ENCODE assay signal across 21 cellular contexts in the genomic region with DNA sequence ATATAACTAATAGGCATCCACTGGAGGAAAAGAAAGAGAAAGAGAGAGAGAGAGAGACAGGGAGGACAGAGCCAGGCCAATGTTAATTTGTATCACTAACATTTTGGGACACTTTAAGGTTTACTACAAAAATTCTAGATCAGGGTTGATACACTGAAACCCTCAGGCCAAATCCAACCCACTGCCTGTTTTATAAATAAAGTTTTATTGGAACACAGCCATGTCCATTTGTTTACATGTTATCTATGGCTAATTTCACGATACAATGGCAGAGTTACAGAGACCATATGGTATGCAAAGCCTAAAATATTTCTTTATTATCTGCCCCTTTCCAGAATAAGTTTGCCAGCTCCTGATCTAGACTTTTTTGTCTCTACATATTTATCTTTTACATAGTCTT.
DNase-seq lines count a peak whose midpoint lies in the region; ATAC-seq, FAIRE-seq and TF ChIP-seq lines count a peak whose summit lies in the region.
"Had no signal": no experiment of that assay in that cellular context is flagged by ENCODE, and none has a peak within 500 bp of the region (broad histone marks: within the 10 kb centered on the region; RNA-seq: fewer than 3 reads in every experiment).

No MANE protein-coding gene starts in this region.

- H3K9me2 ChIP-seq in GM23248 (ENCODE audit: insufficient read depth): no peaks in the 10 kb centered on the region

- DNase-seq in GM23248: no peak
- DNase-seq in GM12878 (ENCODE audit: low read depth, low spot score): no peak
- no peak for DNase-seq in mesothelial cell of epicardium (ENCODE audit: low spot score in 2 of 2, unreplicated experiment in 2 of 2)
- DNase-seq in foreskin melanocyte: no peak
- no peak for DNase-seq in NOMO-1 (lab: John Stamatoyannopoulos, UW; ENCODE audit: unreplicated experiment in 2 of 2)
- no peak for DNase-seq in activated T-cell treated with anti-CD3 and anti-CD28 coated beads, Interleukin-2, amount 50 U/mL, for 48 hours
- DNase-seq: Caco-2; CD4-positive, CD25-positive, alpha-beta regulatory T cell; CD8-positive, alpha-beta T cell; DMS153; DND-41; H9 had no signal

- RAD21 ChIA-PET in GM12878 (lab: Charles Lee; ENCODE audit: unreplicated experiment): no interaction called here

- H4K20me1 ChIP-seq in GM23248 (ENCODE audit: insufficient read depth) (no peaks in the 10 kb centered on the region), GM12878 (ENCODE audit: control insufficient read depth, insufficient read depth) (no peaks in the 10 kb centered on the region)
- H4K20me1 ChIP-seq: BLaER1 had no signal

- no peaks in the 10 kb centered on the region for H3K27me3 Mint-ChIP-seq in mesothelial cell of epicardium (ENCODE audit: low read depth)

- H3K4me3 Mint-ChIP-seq in mesothelial cell of epicardium: no peak overlapping the region
- H3K4me3 Mint-ChIP-seq: B cell; CD4-positive, CD25-positive, alpha-beta regulatory T cell; CD8-positive, alpha-beta T cell; GM23338; H9 had no signal

- no TSS peak for BruUV-seq in GM12878 (replicated peaks; lab: Mats Ljungman, UMichigan)

- no peak overlapping the region for H3K9ac ChIP-seq in GM23248
- no peak overlapping the region for H3K9ac ChIP-seq in GM12878 (ENCODE audit: control insufficient read depth, insufficient read depth, low read length)
- H3K9ac ChIP-seq: BLaER1 had no signal

- TF ChIP-seq POLR2A in GM12878 (IDR thresholded peaks at IDR 0.05; ENCODE audit: low read depth, low read length): no peak

- H3K27ac Mint-ChIP-seq in mesothelial cell of epicardium: peak overlapping the region; percentile 74
- H3K27ac Mint-ChIP-seq: B cell; CD4-positive, CD25-positive, alpha-beta regulatory T cell; CD8-positive, alpha-beta T cell; GM23338; H9 had no signal

- TF ChIP-seq EP300 in GM12878 (IDR thresholded peaks at IDR 0.05; ENCODE audit: borderline replicate concordance in 1 of 2, control insufficient read depth in 1 of 2, low read depth in 2 of 2, low read length in 2 of 2): no peak

- FAIRE-seq in GM12878 (lab: Jason Lieb, UNC): no peak
- FAIRE-seq: A204.1, G401.6, GM19239 had no signal

- H3K9me3 ChIP-seq in GM23248 (ENCODE audit: low read depth) (no peaks in the 10 kb centered on the region), GM12878 (replicated peaks; ENCODE audit: control insufficient read depth, insufficient read depth, low read length) (no peaks in the 10 kb centered on the region)
- H3K9me3 ChIP-seq: BLaER1, Caco-2 had no signal

- H3F3A ChIP-seq in GM23248 (ENCODE audit: insufficient read depth): peaks cover 50% of the 10 kb centered on the region

- SMC1A ChIA-PET in GM12878 (lab: Charles Lee; ENCODE audit: uncharacterized antibody, unreplicated experiment): no interaction called here

- TF ChIP-seq CTCF in GM12878 (IDR thresholded peaks at IDR 0.05 in 2 of 3, conservative IDR thresholded peaks at IDR 0.05 in 1 of 3; ENCODE audit: control insufficient read depth in 2 of 3, extremely low read depth in 1 of 3, insufficient read depth in 1 of 3, low read depth in 3 of 3, low read length in 3 of 3) (no peak), mesothelial cell of epicardium (IDR thresholded peaks at IDR 0.05; ENCODE audit: unreplicated experiment) (no peak)

- POLR2A ChIA-PET in GM12878 (lab: Charles Lee): no interaction called here

- H3K9me3 Mint-ChIP-seq in mesothelial cell of epicardium: peaks cover 12% of the 10 kb centered on the region
- H3K9me3 Mint-ChIP-seq: CD8-positive, alpha-beta T cell; GM23338 had no signal

- H3K4me3 ChIP-seq in GM23248 (no peak overlapping the region), GM12878 (no peak overlapping the region)
- H3K4me3 ChIP-seq: BLaER1, GM23338 had no signal

- no peak for TF ChIP-seq RAD21 in GM12878 (IDR thresholded peaks at IDR 0.05; ENCODE audit: insufficient read depth, low read depth, low read length)

- H2AFZ ChIP-seq in GM23248: no peak overlapping the region
- no peak overlapping the region for H2AFZ ChIP-seq in GM12878 (ENCODE audit: control insufficient read depth, low read depth, low read length)

- ATAC-seq in GM12878: no peak
- ATAC-seq: CD8-positive, alpha-beta T cell; GM23338; HCT116 had no signal

- in situ Hi-C loops in GM23248 (cut with MboI): no loop called here
- in situ Hi-C loops in GM12878 (cut with MboI): no loop called here

- peaks cover 37% of the 10 kb centered on the region for H3K4me1 Mint-ChIP-seq in mesothelial cell of epicardium
- H3K4me1 Mint-ChIP-seq: B cell; CD4-positive, CD25-positive, alpha-beta regulatory T cell had no signal

- intact Hi-C loops in GM12878 (cut with micrococcal nuclease; ENCODE audit: unreplicated experiment): no loop called here

- peak overlapping the region; percentile 91; the same call in 1 of the 2 replicates for H3K27ac ChIP-seq in GM23248
- H3K27ac ChIP-seq in GM12878 (ENCODE audit: control insufficient read depth, insufficient read depth): no peak overlapping the region
- H3K27ac ChIP-seq: 22Rv1, BLaER1, C4-2B had no signal

- no peaks in the 10 kb centered on the region for H3K36me3 ChIP-seq in GM23248 (ENCODE audit: low read depth)
- no peaks in the 10 kb centered on the region for H3K36me3 ChIP-seq in GM12878 (ENCODE audit: control insufficient read depth in 2 of 2, insufficient read depth in 2 of 2, low read length in 1 of 2)
- H3K36me3 ChIP-seq: BLaER1 had no signal

- H3K4me2 ChIP-seq in GM23248 (ENCODE audit: unreplicated experiment) (peak overlapping the region; percentile 69), GM12878 (ENCODE audit: control insufficient read depth, insufficient read depth) (no peak overlapping the region)
- H3K4me2 ChIP-seq: BLaER1, GM23338 had no signal

- H3K27me3 ChIP-seq in GM23248 (replicated peaks; ENCODE audit: insufficient read depth) (no peaks in the 10 kb centered on the region), GM12878 (replicated peaks in 1 of 2; ENCODE audit: control insufficient read depth in 2 of 2, insufficient read depth in 2 of 2, low read length in 1 of 2) (no peaks in the 10 kb centered on the region; a peak in 1 of 4 replicates)
- H3K27me3 ChIP-seq: BLaER1 had no signal

- 87 to 100% methylated on average over 1 of the region's 1 CpG for WGBS in GM23248 (ENCODE audit: low coverage in 1 of 2, low lambda C conversion rate in 2 of 2, missing lambda C conversion rate in 2 of 2), 2 experiments
- WGBS in GM12878 (ENCODE audit: insufficient coverage, insufficient replicate concordance, low lambda C conversion rate, missing lambda C conversion rate): 5% methylated on average over 1 of the region's 1 CpG

- H3K4me1 ChIP-seq in GM23248 (ENCODE audit: insufficient read depth) (peaks cover 40% of the 10 kb centered on the region), GM12878 (ENCODE audit: control insufficient read depth, insufficient read depth, low read length) (no peaks in the 10 kb centered on the region)
- H3K4me1 ChIP-seq: BLaER1 had no signal

- H3K79me2 ChIP-seq in GM23248 (ENCODE audit: insufficient read depth): no peaks in the 10 kb centered on the region
- H3K79me2 ChIP-seq in GM12878 (ENCODE audit: control insufficient read depth, insufficient read depth, low read length): no peaks in the 10 kb centered on the region

- H3K36me3 Mint-ChIP-seq in mesothelial cell of epicardium: peaks cover 9% of the 10 kb centered on the region
- H3K36me3 Mint-ChIP-seq: CD4-positive, CD25-positive, alpha-beta regulatory T cell; CD8-positive, alpha-beta T cell had no signal

- CTCF ChIA-PET in GM12878 (lab: Yijun Ruan, JAX): no interaction called here

TF ChIP-seq in GM12878, 131 proteins besides CTCF, POLR2A, EP300 and RAD21:
- no peak for TF ChIP-seq RB1 (IDR thresholded peaks at IDR 0.05; ENCODE audit: borderline replicate concordance)
- TF ChIP-seq, protein P1, sequence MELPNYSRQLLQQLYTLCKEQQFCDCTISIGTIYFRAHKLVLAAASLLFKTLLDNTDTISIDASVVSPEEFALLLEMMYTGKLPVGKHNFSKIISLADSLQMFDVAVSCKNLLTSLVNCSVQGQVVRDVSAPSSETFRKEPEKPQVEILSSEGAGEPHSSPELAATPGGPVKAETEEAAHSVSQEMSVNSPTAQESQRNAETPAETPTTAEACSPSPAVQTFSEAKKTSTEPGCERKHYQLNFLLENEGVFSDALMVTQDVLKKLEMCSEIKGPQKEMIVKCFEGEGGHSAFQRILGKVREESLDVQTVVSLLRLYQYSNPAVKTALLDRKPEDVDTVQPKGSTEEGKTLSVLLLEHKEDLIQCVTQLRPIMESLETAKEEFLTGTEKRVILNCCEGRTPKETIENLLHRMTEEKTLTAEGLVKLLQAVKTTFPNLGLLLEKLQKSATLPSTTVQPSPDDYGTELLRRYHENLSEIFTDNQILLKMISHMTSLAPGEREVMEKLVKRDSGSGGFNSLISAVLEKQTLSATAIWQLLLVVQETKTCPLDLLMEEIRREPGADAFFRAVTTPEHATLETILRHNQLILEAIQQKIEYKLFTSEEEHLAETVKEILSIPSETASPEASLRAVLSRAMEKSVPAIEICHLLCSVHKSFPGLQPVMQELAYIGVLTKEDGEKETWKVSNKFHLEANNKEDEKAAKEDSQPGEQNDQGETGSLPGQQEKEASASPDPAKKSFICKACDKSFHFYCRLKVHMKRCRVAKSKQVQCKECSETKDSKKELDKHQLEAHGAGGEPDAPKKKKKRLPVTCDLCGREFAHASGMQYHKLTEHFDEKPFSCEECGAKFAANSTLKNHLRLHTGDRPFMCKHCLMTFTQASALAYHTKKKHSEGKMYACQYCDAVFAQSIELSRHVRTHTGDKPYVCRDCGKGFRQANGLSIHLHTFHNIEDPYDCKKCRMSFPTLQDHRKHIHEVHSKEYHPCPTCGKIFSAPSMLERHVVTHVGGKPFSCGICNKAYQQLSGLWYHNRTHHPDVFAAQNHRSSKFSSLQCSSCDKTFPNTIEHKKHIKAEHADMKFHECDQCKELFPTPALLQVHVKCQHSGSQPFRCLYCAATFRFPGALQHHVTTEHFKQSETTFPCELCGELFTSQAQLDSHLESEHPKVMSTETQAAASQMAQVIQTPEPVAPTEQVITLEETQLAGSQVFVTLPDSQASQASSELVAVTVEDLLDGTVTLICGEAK (IDR thresholded peaks at IDR 0.05; ENCODE audit: borderline replicate concordance): peak; percentile 63
